Comparison of ENCODE assay signal across 27 cellular contexts in genomic region chr6:138678168-138678567, GRCh38.
"Had no signal": no experiment of that assay in that cellular context is flagged by ENCODE, and none has a peak within 500 bp of the region (broad histone marks: within the 10 kb centered on the region; RNA-seq: fewer than 3 reads in every experiment).

No MANE protein-coding gene starts in this region.

- DNase-seq: activated effector memory CD4-positive, alpha-beta T cell treated with anti-CD3 and anti-CD28 coated beads, Interleukin-2, amount 50 U/mL, for 16 hours; activated effector memory CD4-positive, alpha-beta T cell treated with Interleukin-2 at 50 U/mL for 16 hours; activated gamma-delta T cell; activated gamma-delta T cell treated with Interleukin-2 at 50 U/mL for 16 hours; activated naive CD4-positive, alpha-beta T cell; activated naive CD4-positive, alpha-beta T cell treated with anti-CD3 and anti-CD28 coated beads for 36 hours; activated naive CD4-positive, alpha-beta T cell treated with anti-CD3 and anti-CD28 coated beads, Interleukin-2, amount 10 ng/mL, durations not matched to agents 7 days and 5 days; activated naive CD4-positive, alpha-beta T cell treated with anti-CD3 and anti-CD28 coated beads, Interleukin-2, amount 50 U/mL, for 16 hours; activated naive CD4-positive, alpha-beta T cell treated with Interleukin-2 at 50 U/mL for 16 hours; activated naive CD8-positive, alpha-beta T cell treated with anti-CD3 and anti-CD28 coated beads for 36 hours; activated naive CD8-positive, alpha-beta T cell treated with anti-CD3 and anti-CD28 coated beads, Interleukin-2, amount 10 ng/mL, durations not matched to agents 7 days and 5 days; activated naive CD8-positive, alpha-beta T cell treated with anti-CD3 and anti-CD28 coated beads, Interleukin-2, amount 50 U/mL, for 24 hours; activated T-cell treated with anti-CD3 and anti-CD28 coated beads, Interleukin-2, amount 50 U/mL, for 1 hour; activated T-cell treated with anti-CD3 and anti-CD28 coated beads, Interleukin-2, amount 50 U/mL, for 24 hours; activated T-cell treated with anti-CD3 and anti-CD28 coated beads, Interleukin-2, amount 50 U/mL, for 4 hours; activated T-cell treated with anti-CD3 and anti-CD28 coated beads, Interleukin-2, amount 50 U/mL, for 48 hours; activated T-cell treated with anti-CD3 and anti-CD28 coated beads, Interleukin-2, amount 50 U/mL, for 72 hours; adrenal gland; amniotic stem cell; amygdala; anterior cingulate cortex; aorta; body of pancreas; brain microvascular endothelial cell; caudate nucleus; central memory CD4-positive, alpha-beta T cell; cerebellar nuclear complex had no signal
